Comparison of ENCODE assay signal across 16 cellular contexts in the genomic region with DNA sequence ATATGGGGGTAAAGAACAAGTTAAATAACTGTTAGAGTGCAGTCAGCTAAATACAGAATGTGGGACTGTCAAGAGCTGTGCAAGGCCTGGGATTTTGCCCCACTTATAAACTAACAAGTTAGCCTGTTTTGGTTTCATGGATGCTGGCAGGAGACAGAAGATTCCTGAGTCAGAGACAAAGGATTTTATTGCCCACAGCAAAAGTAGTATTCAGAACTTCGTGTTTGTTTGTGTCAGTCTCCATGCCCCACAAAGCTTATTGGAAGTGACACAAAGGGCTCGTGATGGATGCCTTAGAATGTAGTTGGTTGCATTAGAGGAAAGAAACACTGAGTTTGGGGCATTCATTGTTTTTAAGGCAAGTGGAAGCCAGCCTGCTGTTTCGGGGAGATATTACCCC. TPM values are rescaled to one million over a fixed set of nuclear protein-coding genes. Genes with fewer than 3 reads are reported as not detected.
DNase-seq lines count a peak whose midpoint lies in the region; ATAC-seq, FAIRE-seq and TF ChIP-seq lines count a peak whose summit lies in the region.
"Had no signal": no experiment of that assay in that cellular context is flagged by ENCODE, and none has a peak within 500 bp of the region (broad histone marks: within the 10 kb centered on the region; RNA-seq: fewer than 3 reads in every experiment).

No MANE protein-coding gene starts in this region.

- no peaks in the 10 kb centered on the region for H3K27me3 ChIP-seq in bronchial epithelial cell (ENCODE audit: control insufficient read depth, insufficient read depth, low read length)
- H3K27me3 ChIP-seq: BLaER1 had no signal

- H3K4me3 ChIP-seq in bronchial epithelial cell (ENCODE audit: low read depth, low read length): no peak overlapping the region
- H3K4me3 ChIP-seq: BLaER1 had no signal

- no peaks in the 10 kb centered on the region for H3K36me3 ChIP-seq in bronchial epithelial cell (ENCODE audit: control insufficient read depth, insufficient read depth, low read length)

- H3K36me3 Mint-ChIP-seq in HFFc6 (ENCODE audit: low read depth): peaks cover 33% of the 10 kb centered on the region
- H3K36me3 Mint-ChIP-seq in activated naive CD4-positive, alpha-beta T cell treated with anti-CD3 and anti-CD28 coated beads, Interleukin-2, amount 10 ng/mL, durations not matched to agents 7 days and 5 days: peaks cover 10% of the 10 kb centered on the region
- no peaks in the 10 kb centered on the region for H3K36me3 Mint-ChIP-seq in stimulated activated effector memory CD8-positive, alpha-beta T cell treated with anti-CD3 and anti-CD28 coated beads, Interleukin-12 subunit alpha, Interleukin-12 subunit beta, amount 100 ng/mL, for 72 hours

- H3K4me3 Mint-ChIP-seq in HFFc6: no peak overlapping the region
- H3K4me3 Mint-ChIP-seq in activated naive CD4-positive, alpha-beta T cell treated with anti-CD3 and anti-CD28 coated beads, Interleukin-2, amount 10 ng/mL, durations not matched to agents 7 days and 5 days: no peak overlapping the region
- H3K4me3 Mint-ChIP-seq in stimulated activated effector memory CD8-positive, alpha-beta T cell treated with anti-CD3 and anti-CD28 coated beads, Interleukin-12 subunit alpha, Interleukin-12 subunit beta, amount 100 ng/mL, for 72 hours: no peak overlapping the region
- H3K4me3 Mint-ChIP-seq: H9 had no signal

- DNase-seq in HFFc6 (peak; percentile 39), bronchial epithelial cell (ENCODE audit: low read depth) (no peak), globus pallidus (ENCODE audit: low spot score) (peak; percentile 25), superior temporal gyrus (ENCODE audit: extremely low spot score) (peak; percentile 29)
- no peak for DNase-seq in activated naive CD4-positive, alpha-beta T cell treated with anti-CD3 and anti-CD28 coated beads, Interleukin-2, amount 10 ng/mL, durations not matched to agents 7 days and 5 days
- DNase-seq in stimulated activated effector memory CD8-positive, alpha-beta T cell treated with anti-CD3 and anti-CD28 coated beads, Interleukin-12 subunit alpha, Interleukin-12 subunit beta, amount 100 ng/mL, for 72 hours (ENCODE audit: low spot score in 2 of 2): no peak
- DNase-seq: ACHN, EL, H9, Karpas-422, NCI-H187 treated with DMSO at 0.1 percent for 48 hours, NCI-H2171, NCI-H446 treated with DMSO at 0.1 percent for 48 hours, NCI-H748 treated with DMSO at 0.1 percent for 48 hours had no signal

- no peaks in the 10 kb centered on the region; the same call in 1 of the 2 replicates for H3K9me3 Mint-ChIP-seq in HFFc6
- H3K9me3 Mint-ChIP-seq in activated naive CD4-positive, alpha-beta T cell treated with anti-CD3 and anti-CD28 coated beads, Interleukin-2, amount 10 ng/mL, durations not matched to agents 7 days and 5 days: peaks cover 5% of the 10 kb centered on the region
- H3K9me3 Mint-ChIP-seq in stimulated activated effector memory CD8-positive, alpha-beta T cell treated with anti-CD3 and anti-CD28 coated beads, Interleukin-12 subunit alpha, Interleukin-12 subunit beta, amount 100 ng/mL, for 72 hours: peaks cover 8% of the 10 kb centered on the region

- CTCF ChIA-PET in activated naive CD4-positive, alpha-beta T cell treated with anti-CD3 and anti-CD28 coated beads, Interleukin-2, amount 10 ng/mL, durations not matched to agents 7 days and 5 days (lab: Charles Lee): no interaction called here

- H3K4me1 Mint-ChIP-seq in HFFc6 (ENCODE audit: low read depth): peaks cover 18% of the 10 kb centered on the region
- no peaks in the 10 kb centered on the region for H3K4me1 Mint-ChIP-seq in activated naive CD4-positive, alpha-beta T cell treated with anti-CD3 and anti-CD28 coated beads, Interleukin-2, amount 10 ng/mL, durations not matched to agents 7 days and 5 days
- no peaks in the 10 kb centered on the region for H3K4me1 Mint-ChIP-seq in stimulated activated effector memory CD8-positive, alpha-beta T cell treated with anti-CD3 and anti-CD28 coated beads, Interleukin-12 subunit alpha, Interleukin-12 subunit beta, amount 100 ng/mL, for 72 hours
- H3K4me1 Mint-ChIP-seq: H9 had no signal

- no peak overlapping the region; the same call in 1 of the 2 replicates for H3K27ac Mint-ChIP-seq in HFFc6
- no peak overlapping the region for H3K27ac Mint-ChIP-seq in activated naive CD4-positive, alpha-beta T cell treated with anti-CD3 and anti-CD28 coated beads, Interleukin-2, amount 10 ng/mL, durations not matched to agents 7 days and 5 days
- H3K27ac Mint-ChIP-seq in stimulated activated effector memory CD8-positive, alpha-beta T cell treated with anti-CD3 and anti-CD28 coated beads, Interleukin-12 subunit alpha, Interleukin-12 subunit beta, amount 100 ng/mL, for 72 hours: no peak overlapping the region
- H3K27ac Mint-ChIP-seq: H9 had no signal

- no peak for ATAC-seq in stimulated activated effector memory CD8-positive, alpha-beta T cell treated with anti-CD3 and anti-CD28 coated beads, Interleukin-12 subunit alpha, Interleukin-12 subunit beta, amount 100 ng/mL, for 72 hours
- no peak for ATAC-seq in GM21360 (IDR thresholded peaks at IDR 0.05; ENCODE audit: unreplicated experiment)

- TF ChIP-seq CTCF in HFFc6 (IDR thresholded peaks at IDR 0.05) (no peak), bronchial epithelial cell (IDR thresholded peaks at IDR 0.05; ENCODE audit: insufficient read depth, low read length, severe bottlenecking) (no peak)

- H3K27me3 Mint-ChIP-seq in HFFc6 (ENCODE audit: insufficient read depth): no peaks in the 10 kb centered on the region
- peaks cover 14% of the 10 kb centered on the region for H3K27me3 Mint-ChIP-seq in activated naive CD4-positive, alpha-beta T cell treated with anti-CD3 and anti-CD28 coated beads, Interleukin-2, amount 10 ng/mL, durations not matched to agents 7 days and 5 days

- FAIRE-seq in bronchial epithelial cell (lab: Jason Lieb, UNC): peak; percentile 58

RNA-seq across cellular contexts. Expression of gene SPRYD7, which starts 22.2 kb away (rescaled TPM):
- 10 to 100 TPM; 15.1 to 19.3 (median 17.9) TPM for total RNA-seq in HFFc6 (2021; fragmentation: NEBNext Ultra II Directional; extraction: Animal tissue kit (Norgen Biotek cat#: 25700))
- 5.0 and 7.4 TPM in 2 replicates for total RNA-seq in bronchial epithelial cell

RNA-seq across cellular contexts. Expression of gene TRIM13, which starts 38.5 kb away (rescaled TPM):
- 10 to 100 TPM; 15.2 to 20.3 (median 18.7) TPM for total RNA-seq in HFFc6 (2021; fragmentation: NEBNext Ultra II Directional; extraction: Animal tissue kit (Norgen Biotek cat#: 25700))
- 17.5 and 19.0 TPM in 2 replicates for total RNA-seq in bronchial epithelial cell

RNA-seq across cellular contexts. Expression of gene KCNRG, which starts 56.9 kb away (rescaled TPM):
- 1 to 10 TPM in 1 of 6 experiments, under 1 TPM in 4, not detected in 1; 0.17 to 1.3 (median 0.30) TPM for total RNA-seq in HFFc6 (2021; fragmentation: NEBNext Ultra II Directional; extraction: Animal tissue kit (Norgen Biotek cat#: 25700))
- total RNA-seq in bronchial epithelial cell: 4.2 and 4.5 TPM in 2 replicates

Comparison
In these comparisons a context has a peak if more than half of its experiments do, and no peak if none do; other contexts are left out.
1. DNase-seq: peak in HFFc6 (single experiment), globus pallidus (single experiment) and superior temporal gyrus (single experiment); none in bronchial epithelial cell (single experiment), activated naive CD4-positive, alpha-beta T cell treated with anti-CD3 and anti-CD28 coated beads, Interleukin-2, amount 10 ng/mL, durations not matched to agents 7 days and 5 days (single experiment) and stimulated activated effector memory CD8-positive, alpha-beta T cell treated with anti-CD3 and anti-CD28 coated beads, Interleukin-12 subunit alpha, Interleukin-12 subunit beta, amount 100 ng/mL, for 72 hours (0 of 2).